14 cellular contexts compared by ENCODE assay signal in the genomic region with DNA sequence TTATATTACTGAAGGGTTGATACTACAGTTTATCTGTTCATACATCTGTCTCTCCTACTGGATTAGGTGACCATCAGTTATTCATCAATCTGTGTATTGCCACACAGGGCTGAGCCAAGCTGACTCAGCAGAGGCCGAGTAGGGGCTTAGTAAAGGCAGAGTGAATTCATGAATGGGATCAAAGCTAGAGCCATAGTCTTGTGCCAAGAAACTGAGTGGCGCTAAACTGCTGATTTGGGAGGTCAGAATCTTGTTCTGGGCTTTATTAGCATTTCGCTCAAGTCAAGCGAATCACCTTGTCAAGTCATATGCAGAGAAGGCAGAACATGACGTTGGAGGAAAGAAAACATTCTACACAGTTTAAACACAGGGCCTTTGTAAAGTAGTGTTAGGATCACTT. TPM values are rescaled to one million over a fixed set of nuclear protein-coding genes. Genes with fewer than 3 reads are reported as not detected.
A peak's percentile ranks its signal among the peaks of the same experiment; 100 is the strongest.
DNase-seq lines count a peak whose midpoint lies in the region; ATAC-seq, FAIRE-seq and TF ChIP-seq lines count a peak whose summit lies in the region.
"Had no signal": no experiment of that assay in that cellular context is flagged by ENCODE, and none has a peak within 500 bp of the region (broad histone marks: within the 10 kb centered on the region; RNA-seq: fewer than 3 reads in every experiment).

No MANE protein-coding gene starts in this region.

- TF ChIP-seq CTCF in heart left ventricle (IDR thresholded peaks at IDR 0.05): no peak
- no peak for TF ChIP-seq CTCF in epithelial cell of esophagus (IDR thresholded peaks at IDR 0.05; ENCODE audit: insufficient read depth, low read depth, low read length, missing control alignments)

- H3K27ac ChIP-seq in heart left ventricle: no peak overlapping the region
- H3K27ac ChIP-seq in neuronal stem cell (replicated peaks; ENCODE audit: low read length): no peak overlapping the region
- H3K27ac ChIP-seq: heart right ventricle had no signal

- H3K9ac ChIP-seq in neuronal stem cell (ENCODE audit: low read depth, low read length, poor library complexity): no peak overlapping the region

- H2BK120ac ChIP-seq in neuronal stem cell (ENCODE audit: low read depth, low read length): no peak overlapping the region

- peaks cover 0 to 24% (median 18%) of the 10 kb centered on the region in 9 donors for H3K36me3 ChIP-seq in heart left ventricle
- peaks cover 15 to 33% of the 10 kb centered on the region in 2 donors for H3K36me3 ChIP-seq in neuronal stem cell (replicated peaks in 1 of 2; ENCODE audit: control insufficient read depth in 2 of 2, insufficient read depth in 2 of 2, low read length in 2 of 2)

- no peak overlapping the region for H3K4me2 ChIP-seq in neuronal stem cell (ENCODE audit: insufficient read depth, low read length, poor library complexity, severe bottlenecking)

- TF ChIP-seq POLR2A in heart left ventricle (IDR thresholded peaks at IDR 0.05): no peak
- no peak for TF ChIP-seq POLR2A in GM12892 (IDR thresholded peaks at IDR 0.05; ENCODE audit: low read depth, low read length)

- H3K4me1 ChIP-seq in heart left ventricle (peaks cover 0 to 12% (median 0%) of the 10 kb centered on the region in 12 donors), neuronal stem cell (ENCODE audit: control insufficient read depth in 2 of 2, insufficient read depth in 1 of 2, low read depth in 1 of 2, low read length in 2 of 2) (no peaks in the 10 kb centered on the region)

- DNase-seq in heart left ventricle (no peak), cardiac septum (ENCODE audit: low spot score) (no peak), epithelial cell of esophagus (ENCODE audit: low read depth) (peak; percentile 70), left colon (no peak), GM12892 (ENCODE audit: insufficient read length) (no peak), neuronal stem cell (ENCODE audit: low spot score) (no peak), posterior vena cava (ENCODE audit: low spot score) (no peak), MV-4-11 (lab: John Stamatoyannopoulos, UW) (no peak)
- DNase-seq: activated CD8-positive, alpha-beta T cell treated with anti-CD3 and anti-CD28 coated beads for 36 hours; activated gamma-delta T cell treated with Interleukin-2 at 50 U/mL for 16 hours; cortex of kidney; heart right ventricle; NCI-H2171 had no signal

- H4K8ac ChIP-seq in neuronal stem cell (ENCODE audit: low read depth, low read length): no peak overlapping the region

- 57 to 75% (median 72%) methylated on average over 5 of the region's 5 CpGs for WGBS in heart left ventricle, 4 donors
- WGBS in neuronal stem cell (ENCODE audit: extremely low coverage in 2 of 2, insufficient read length in 2 of 2, insufficient replicate concordance in 1 of 2), 2 donors: no CpG with 5 or more reads among the region's 5 CpGs

- no peak overlapping the region for H2BK12ac ChIP-seq in neuronal stem cell (ENCODE audit: low read length)

- peaks cover 3% of the 10 kb centered on the region for H3K79me1 ChIP-seq in neuronal stem cell (ENCODE audit: low read depth, low read length)

- peak in 3 of 4 donors; percentile 22 to 60 (median 60) for ATAC-seq in heart left ventricle
- ATAC-seq in left colon: peak; percentile 25
- ATAC-seq: activated CD8-positive, alpha-beta T cell treated with anti-CD3 and anti-CD28 coated beads for 36 hours had no signal

- no peak overlapping the region for H3K4ac ChIP-seq in neuronal stem cell (ENCODE audit: low read length)

- no peak overlapping the region for H3K23ac ChIP-seq in neuronal stem cell (ENCODE audit: low read depth, low read length, poor library complexity)

- no peak overlapping the region for H2AFZ ChIP-seq in neuronal stem cell (ENCODE audit: low read length)

- no peak overlapping the region for H4K91ac ChIP-seq in neuronal stem cell (ENCODE audit: low read depth, low read length, poor library complexity)

- H2BK15ac ChIP-seq in neuronal stem cell (ENCODE audit: low read length): no peak overlapping the region

- no peaks in the 10 kb centered on the region for H3K27me3 ChIP-seq in heart left ventricle
- no peaks in the 10 kb centered on the region for H3K27me3 ChIP-seq in neuronal stem cell (ENCODE audit: control insufficient read depth in 3 of 3, insufficient read depth in 3 of 3, low read depth in 1 of 3, low read length in 3 of 3)
- H3K27me3 ChIP-seq: heart right ventricle had no signal

- H3K4me3 ChIP-seq in heart left ventricle (no peak overlapping the region), epithelial cell of esophagus (ENCODE audit: low read length) (no peak overlapping the region), neuronal stem cell (ENCODE audit: low read length in 2 of 2) (no peak overlapping the region)
- H3K4me3 ChIP-seq: heart right ventricle, skin epidermis had no signal

- H3K9me3 ChIP-seq in heart left ventricle: no peaks in the 10 kb centered on the region
- H3K9me3 ChIP-seq in neuronal stem cell (replicated peaks in 1 of 2; ENCODE audit: control insufficient read depth in 2 of 2, insufficient read depth in 1 of 2, low read depth in 1 of 2, low read length in 2 of 2): peaks cover 0 to 10% of the 10 kb centered on the region in 2 donors
- H3K9me3 ChIP-seq: heart right ventricle had no signal

- intact Hi-C loops in heart left ventricle (cut with DNase I): no loop called here
- intact Hi-C loops in cardiac septum (cut with DNase I): no loop called here
- intact Hi-C loops in left colon (cut with DNase I, micrococcal nuclease): no loop called here
- intact Hi-C loops in posterior vena cava (cut with DNase I): no loop called here

- H2AK5ac ChIP-seq in neuronal stem cell (ENCODE audit: low read depth, low read length): no peak overlapping the region

- H3K18ac ChIP-seq in neuronal stem cell (ENCODE audit: low read length): no peak overlapping the region

- H2BK5ac ChIP-seq in neuronal stem cell (ENCODE audit: low read length): no peak overlapping the region

- no peak for FAIRE-seq in GM12892 (lab: Jason Lieb, UNC)

- no peak overlapping the region for H3K14ac ChIP-seq in neuronal stem cell (ENCODE audit: low read length)

RNA-seq across cellular contexts. Expression of gene SOCS6, which starts 34.1 kb away (rescaled TPM):
- total RNA-seq in heart left ventricle (10 to 100 TPM; 18.2 to 32.9 (median 21.8) TPM), cardiac septum (22.8 TPM), left colon (10 to 100 TPM; 42.0 to 47.6 TPM), posterior vena cava (10 to 100 TPM; 16.1 to 16.7 TPM)
- polyA plus RNA-seq in heart left ventricle: 10 to 100 TPM in 1 of 2 donors, 1 to 10 TPM in 1; 6.5 to 15.9 TPM
- polyA plus RNA-seq in GM12892 (2012; ENCODE audit: missing spikeins): 3.6 TPM
- polyA plus RNA-seq in neuronal stem cell (2013, experiment 1 of 2): 15.3 TPM
- 15.5 TPM for polyA plus RNA-seq in neuronal stem cell (2013, experiment 2 of 2)
